In genomic region chr1:117365350-117366280, GRCh38 we compare ENCODE assay signal across 8 cellular contexts. TPM values are rescaled to one million over a fixed set of nuclear protein-coding genes. Genes with fewer than 3 reads are reported as not detected.
DNase-seq lines count a peak whose midpoint lies in the region; ATAC-seq and TF ChIP-seq lines count a peak whose summit lies in the region.

No MANE protein-coding gene starts in this region.

- peak overlapping the region; percentile 96 for H3K27ac ChIP-seq in BLaER1
- peak overlapping the region; percentile 92 for H3K27ac ChIP-seq in caudate nucleus (ENCODE audit: low read depth, low read length)
- H3K27ac ChIP-seq in mesodermal cell (ENCODE audit: low read depth, low read length, severe bottlenecking): peak overlapping the region; percentile 84

- H3K4me1 ChIP-seq in BLaER1 (peaks cover 28% of the 10 kb centered on the region), mesodermal cell (ENCODE audit: control insufficient read depth, insufficient read depth, low read length, poor library complexity, severe bottlenecking) (peaks cover 3% of the 10 kb centered on the region)

- H4K20me1 ChIP-seq in BLaER1: peaks cover 33% of the 10 kb centered on the region

- 20 to 38% methylated on average over 2 to 3 of the region's 11 CpGs for WGBS in mesodermal cell (ENCODE audit: insufficient coverage in 2 of 2), 2 experiments

- peak overlapping the region; percentile 97 for H3K9ac ChIP-seq in BLaER1

- no peaks in the 10 kb centered on the region for H3K27me3 ChIP-seq in BLaER1

- TF ChIP-seq POLR2A in GM18505 (IDR thresholded peaks at IDR 0.05; ENCODE audit: borderline replicate concordance, extremely low read depth, insufficient read depth, insufficient read length): no peak

- H3K36me3 ChIP-seq in BLaER1: no peaks in the 10 kb centered on the region
- H3K36me3 ChIP-seq in mesodermal cell (ENCODE audit: control insufficient read depth, insufficient read depth, low read length): no peaks in the 10 kb centered on the region

- H3K4me3 ChIP-seq in BLaER1 (peak overlapping the region; percentile 94), mesodermal cell (ENCODE audit: extremely low read depth, insufficient read depth, low read length, poor library complexity, severe bottlenecking) (peak overlapping the region; percentile 72)
- H3K4me3 ChIP-seq in Jurkat, Clone E6-1 (ENCODE audit: low read length): peak overlapping the region; percentile 86

- H3K9me3 ChIP-seq in BLaER1 (no peaks in the 10 kb centered on the region), mesodermal cell (ENCODE audit: control insufficient read depth, low read length) (no peaks in the 10 kb centered on the region)

- no peak for DNase-seq in Jurkat, Clone E6-1 (ENCODE audit: low read depth, low spot score)
- DNase-seq in caudate nucleus (lab: John Stamatoyannopoulos, UW) (no peak), NCI-H1048 (lab: John Stamatoyannopoulos, UW) (no peak), ecto neural progenitor cell (ENCODE audit: low spot score) (no peak)

- H3K4me2 ChIP-seq in BLaER1: peak overlapping the region; percentile 93

- no peak for ATAC-seq in HG02938 (IDR thresholded peaks at IDR 0.05; ENCODE audit: unreplicated experiment)
- ATAC-seq in GM18505 (IDR thresholded peaks at IDR 0.05; ENCODE audit: unreplicated experiment): no peak

RNA-seq across cellular contexts. Expression of gene MAN1A2, which starts 1.6 kb away (rescaled TPM):
- polyA plus RNA-seq in Jurkat, Clone E6-1 (2012; ENCODE audit: insufficient read depth, insufficient read length): 26.8 TPM
- polyA plus RNA-seq in mesodermal cell (2013, experiment 1 of 2): 18.1 TPM
- 20.0 TPM for polyA plus RNA-seq in mesodermal cell (2013, experiment 2 of 2)
